1 cellular context compared by ENCODE assay signal in the genomic region with DNA sequence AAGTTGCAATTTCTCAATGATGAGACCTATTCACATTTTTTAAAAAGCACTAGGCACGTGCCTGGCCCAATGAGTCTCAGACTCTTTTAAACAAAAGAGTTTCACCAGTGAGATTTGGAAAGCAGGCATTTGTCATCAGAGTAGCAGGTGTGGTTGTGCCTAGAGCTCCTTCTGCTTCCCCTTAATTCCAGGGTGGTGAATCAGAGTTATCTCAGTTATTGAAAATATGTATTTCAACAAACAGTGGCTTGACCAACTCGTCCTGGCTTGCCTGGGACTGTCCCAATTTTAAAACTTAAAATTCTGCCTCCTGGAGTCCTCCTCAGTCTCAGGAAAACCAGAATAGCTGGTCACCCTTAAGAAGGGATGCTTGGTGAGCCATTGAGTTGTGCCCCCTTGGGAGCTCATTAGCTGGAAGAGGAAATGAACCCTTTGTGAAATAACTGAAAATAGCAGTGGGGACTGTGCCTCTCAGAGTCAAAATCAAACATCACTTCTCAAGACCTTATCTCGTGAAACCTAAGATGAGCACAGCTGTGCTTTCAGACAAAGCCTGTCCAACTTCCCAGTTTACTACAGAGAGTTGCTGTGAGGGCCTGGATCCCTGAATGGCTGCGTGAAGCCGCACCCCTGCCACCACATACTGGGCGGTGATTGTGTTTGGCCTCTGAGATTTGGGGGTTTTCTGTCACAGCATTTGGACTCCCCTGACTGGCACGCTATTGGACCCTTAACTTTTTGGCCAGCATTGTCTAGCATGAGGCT.
TF ChIP-seq lines count a peak whose summit lies in the region.

No MANE protein-coding gene starts in this region.

TF ChIP-seq in GM23338, 12 proteins besides CTCF, POLR2A, EP300 and RAD21 (continued from another document):
- TF ChIP-seq, protein P1, sequence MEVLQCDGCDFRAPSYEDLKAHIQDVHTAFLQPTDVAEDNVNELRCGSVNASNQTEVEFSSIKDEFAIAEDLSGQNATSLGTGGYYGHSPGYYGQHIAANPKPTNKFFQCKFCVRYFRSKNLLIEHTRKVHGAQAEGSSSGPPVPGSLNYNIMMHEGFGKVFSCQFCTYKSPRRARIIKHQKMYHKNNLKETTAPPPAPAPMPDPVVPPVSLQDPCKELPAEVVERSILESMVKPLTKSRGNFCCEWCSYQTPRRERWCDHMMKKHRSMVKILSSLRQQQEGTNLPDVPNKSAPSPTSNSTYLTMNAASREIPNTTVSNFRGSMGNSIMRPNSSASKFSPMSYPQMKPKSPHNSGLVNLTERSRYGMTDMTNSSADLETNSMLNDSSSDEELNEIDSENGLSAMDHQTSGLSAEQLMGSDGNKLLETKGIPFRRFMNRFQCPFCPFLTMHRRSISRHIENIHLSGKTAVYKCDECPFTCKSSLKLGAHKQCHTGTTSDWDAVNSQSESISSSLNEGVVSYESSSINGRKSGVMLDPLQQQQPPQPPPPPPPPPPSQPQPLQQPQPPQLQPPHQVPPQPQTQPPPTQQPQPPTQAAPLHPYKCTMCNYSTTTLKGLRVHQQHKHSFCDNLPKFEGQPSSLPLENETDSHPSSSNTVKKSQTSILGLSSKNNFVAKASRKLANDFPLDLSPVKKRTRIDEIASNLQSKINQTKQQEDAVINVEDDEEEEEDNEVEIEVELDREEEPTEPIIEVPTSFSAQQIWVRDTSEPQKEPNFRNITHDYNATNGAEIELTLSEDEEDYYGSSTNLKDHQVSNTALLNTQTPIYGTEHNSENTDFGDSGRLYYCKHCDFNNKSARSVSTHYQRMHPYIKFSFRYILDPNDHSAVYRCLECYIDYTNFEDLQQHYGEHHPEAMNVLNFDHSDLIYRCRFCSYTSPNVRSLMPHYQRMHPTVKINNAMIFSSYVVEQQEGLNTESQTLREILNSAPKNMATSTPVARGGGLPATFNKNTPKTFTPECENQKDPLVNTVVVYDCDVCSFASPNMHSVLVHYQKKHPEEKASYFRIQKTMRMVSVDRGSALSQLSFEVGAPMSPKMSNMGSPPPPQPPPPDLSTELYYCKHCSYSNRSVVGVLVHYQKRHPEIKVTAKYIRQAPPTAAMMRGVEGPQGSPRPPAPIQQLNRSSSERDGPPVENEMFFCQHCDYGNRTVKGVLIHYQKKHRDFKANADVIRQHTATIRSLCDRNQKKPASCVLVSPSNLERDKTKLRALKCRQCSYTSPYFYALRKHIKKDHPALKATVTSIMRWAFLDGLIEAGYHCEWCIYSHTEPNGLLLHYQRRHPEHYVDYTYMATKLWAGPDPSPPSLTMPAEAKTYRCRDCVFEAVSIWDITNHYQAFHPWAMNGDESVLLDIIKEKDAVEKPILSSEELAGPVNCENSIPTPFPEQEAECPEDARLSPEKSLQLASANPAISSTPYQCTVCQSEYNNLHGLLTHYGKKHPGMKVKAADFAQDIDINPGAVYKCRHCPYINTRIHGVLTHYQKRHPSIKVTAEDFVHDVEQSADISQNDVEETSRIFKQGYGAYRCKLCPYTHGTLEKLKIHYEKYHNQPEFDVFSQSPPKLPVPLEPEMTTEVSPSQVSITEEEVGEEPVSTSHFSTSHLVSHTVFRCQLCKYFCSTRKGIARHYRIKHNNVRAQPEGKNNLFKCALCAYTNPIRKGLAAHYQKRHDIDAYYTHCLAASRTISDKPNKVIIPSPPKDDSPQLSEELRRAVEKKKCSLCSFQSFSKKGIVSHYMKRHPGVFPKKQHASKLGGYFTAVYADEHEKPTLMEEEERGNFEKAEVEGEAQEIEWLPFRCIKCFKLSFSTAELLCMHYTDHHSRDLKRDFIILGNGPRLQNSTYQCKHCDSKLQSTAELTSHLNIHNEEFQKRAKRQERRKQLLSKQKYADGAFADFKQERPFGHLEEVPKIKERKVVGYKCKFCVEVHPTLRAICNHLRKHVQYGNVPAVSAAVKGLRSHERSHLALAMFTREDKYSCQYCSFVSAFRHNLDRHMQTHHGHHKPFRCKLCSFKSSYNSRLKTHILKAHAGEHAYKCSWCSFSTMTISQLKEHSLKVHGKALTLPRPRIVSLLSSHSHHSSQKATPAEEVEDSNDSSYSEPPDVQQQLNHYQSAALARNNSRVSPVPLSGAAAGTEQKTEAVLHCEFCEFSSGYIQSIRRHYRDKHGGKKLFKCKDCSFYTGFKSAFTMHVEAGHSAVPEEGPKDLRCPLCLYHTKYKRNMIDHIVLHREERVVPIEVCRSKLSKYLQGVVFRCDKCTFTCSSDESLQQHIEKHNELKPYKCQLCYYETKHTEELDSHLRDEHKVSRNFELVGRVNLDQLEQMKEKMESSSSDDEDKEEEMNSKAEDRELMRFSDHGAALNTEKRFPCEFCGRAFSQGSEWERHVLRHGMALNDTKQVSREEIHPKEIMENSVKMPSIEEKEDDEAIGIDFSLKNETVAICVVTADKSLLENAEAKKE (CRISPR knock-in tag; IDR thresholded peaks at IDR 0.05): no peak
- no peak for TF ChIP-seq STAT1 (IDR thresholded peaks at IDR 0.05; ENCODE audit: unreplicated experiment)
- TF ChIP-seq CREB1 (CRISPR knock-in tag; IDR thresholded peaks at IDR 0.05; ENCODE audit: low read depth): no peak
- TF ChIP-seq EZH2phosphoT487 (IDR thresholded peaks at IDR 0.05; ENCODE audit: unreplicated experiment): no peak
- no peak for TF ChIP-seq ZNF331 (CRISPR knock-in tag; IDR thresholded peaks at IDR 0.05; ENCODE audit: low read depth)
- TF ChIP-seq POLR2AphosphoS5 (IDR thresholded peaks at IDR 0.05; ENCODE audit: low read depth): no peak
- TF ChIP-seq, protein P2, sequence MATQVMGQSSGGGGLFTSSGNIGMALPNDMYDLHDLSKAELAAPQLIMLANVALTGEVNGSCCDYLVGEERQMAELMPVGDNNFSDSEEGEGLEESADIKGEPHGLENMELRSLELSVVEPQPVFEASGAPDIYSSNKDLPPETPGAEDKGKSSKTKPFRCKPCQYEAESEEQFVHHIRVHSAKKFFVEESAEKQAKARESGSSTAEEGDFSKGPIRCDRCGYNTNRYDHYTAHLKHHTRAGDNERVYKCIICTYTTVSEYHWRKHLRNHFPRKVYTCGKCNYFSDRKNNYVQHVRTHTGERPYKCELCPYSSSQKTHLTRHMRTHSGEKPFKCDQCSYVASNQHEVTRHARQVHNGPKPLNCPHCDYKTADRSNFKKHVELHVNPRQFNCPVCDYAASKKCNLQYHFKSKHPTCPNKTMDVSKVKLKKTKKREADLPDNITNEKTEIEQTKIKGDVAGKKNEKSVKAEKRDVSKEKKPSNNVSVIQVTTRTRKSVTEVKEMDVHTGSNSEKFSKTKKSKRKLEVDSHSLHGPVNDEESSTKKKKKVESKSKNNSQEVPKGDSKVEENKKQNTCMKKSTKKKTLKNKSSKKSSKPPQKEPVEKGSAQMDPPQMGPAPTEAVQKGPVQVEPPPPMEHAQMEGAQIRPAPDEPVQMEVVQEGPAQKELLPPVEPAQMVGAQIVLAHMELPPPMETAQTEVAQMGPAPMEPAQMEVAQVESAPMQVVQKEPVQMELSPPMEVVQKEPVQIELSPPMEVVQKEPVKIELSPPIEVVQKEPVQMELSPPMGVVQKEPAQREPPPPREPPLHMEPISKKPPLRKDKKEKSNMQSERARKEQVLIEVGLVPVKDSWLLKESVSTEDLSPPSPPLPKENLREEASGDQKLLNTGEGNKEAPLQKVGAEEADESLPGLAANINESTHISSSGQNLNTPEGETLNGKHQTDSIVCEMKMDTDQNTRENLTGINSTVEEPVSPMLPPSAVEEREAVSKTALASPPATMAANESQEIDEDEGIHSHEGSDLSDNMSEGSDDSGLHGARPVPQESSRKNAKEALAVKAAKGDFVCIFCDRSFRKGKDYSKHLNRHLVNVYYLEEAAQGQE (IDR thresholded peaks at IDR 0.05; ENCODE audit: unreplicated experiment): no peak
- no peak for TF ChIP-seq ZNF114 (CRISPR knock-in tag; IDR thresholded peaks at IDR 0.05)
- no peak for TF ChIP-seq ETS1 (IDR thresholded peaks at IDR 0.05)
- TF ChIP-seq EZH2 (IDR thresholded peaks at IDR 0.05; ENCODE audit: low read depth, unreplicated experiment): no peak
- no peak for TF ChIP-seq NANOG (IDR thresholded peaks at IDR 0.05; ENCODE audit: borderline replicate concordance)
